ENCODE assay signal across 1 cellular context in the genomic region with DNA sequence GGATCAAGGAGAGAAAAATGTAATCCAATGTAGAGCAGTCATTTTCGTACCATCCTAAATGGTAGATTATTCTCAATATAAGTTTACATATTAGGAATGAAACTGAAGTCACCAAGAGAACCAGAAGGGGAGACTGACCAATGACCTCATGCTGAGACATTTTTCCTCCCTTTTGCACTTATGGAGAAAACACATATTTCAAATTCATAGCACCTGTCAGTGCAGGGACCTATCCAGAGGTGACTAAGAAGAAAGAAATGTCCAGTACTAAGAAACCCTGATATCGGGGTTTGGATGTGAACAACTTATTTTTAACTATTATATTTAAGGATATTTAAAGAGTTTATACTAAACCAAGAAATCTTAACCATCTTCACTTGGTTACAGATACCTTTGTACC.
A peak's percentile ranks its signal among the peaks of the same experiment; 100 is the strongest.
TF ChIP-seq lines count a peak whose summit lies in the region.

No MANE protein-coding gene starts in this region.

TF ChIP-seq in endothelial cell of umbilical vein, 7 proteins besides CTCF, POLR2A, EP300 and RAD21:
- TF ChIP-seq, protein P1, sequence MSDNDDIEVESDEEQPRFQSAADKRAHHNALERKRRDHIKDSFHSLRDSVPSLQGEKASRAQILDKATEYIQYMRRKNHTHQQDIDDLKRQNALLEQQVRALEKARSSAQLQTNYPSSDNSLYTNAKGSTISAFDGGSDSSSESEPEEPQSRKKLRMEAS (IDR thresholded peaks at IDR 0.05; ENCODE audit: insufficient read depth, insufficient read length), result no peak
- TF ChIP-seq EZH2 (IDR thresholded peaks at IDR 0.05; ENCODE audit: borderline replicate concordance, low read depth, low read length, severe bottlenecking) (no peak), MYC (IDR thresholded peaks at IDR 0.05; ENCODE audit: low read depth, low read length) (no peak), FOS (IDR thresholded peaks at IDR 0.05; ENCODE audit: borderline replicate concordance, insufficient read depth, low read length) (peak; percentile 50), GATA2 (IDR thresholded peaks at IDR 0.05; ENCODE audit: insufficient read depth, insufficient read length, low read depth, low read length) (no peak), POLR2AphosphoS5 (IDR thresholded peaks at IDR 0.05; ENCODE audit: insufficient read depth, low read depth, low read length) (no peak), JUN (IDR thresholded peaks at IDR 0.05; ENCODE audit: borderline replicate concordance, insufficient read depth, insufficient read length, low read depth) (peak; percentile 40)
